1 cellular context compared by ENCODE assay signal in the genomic region with DNA sequence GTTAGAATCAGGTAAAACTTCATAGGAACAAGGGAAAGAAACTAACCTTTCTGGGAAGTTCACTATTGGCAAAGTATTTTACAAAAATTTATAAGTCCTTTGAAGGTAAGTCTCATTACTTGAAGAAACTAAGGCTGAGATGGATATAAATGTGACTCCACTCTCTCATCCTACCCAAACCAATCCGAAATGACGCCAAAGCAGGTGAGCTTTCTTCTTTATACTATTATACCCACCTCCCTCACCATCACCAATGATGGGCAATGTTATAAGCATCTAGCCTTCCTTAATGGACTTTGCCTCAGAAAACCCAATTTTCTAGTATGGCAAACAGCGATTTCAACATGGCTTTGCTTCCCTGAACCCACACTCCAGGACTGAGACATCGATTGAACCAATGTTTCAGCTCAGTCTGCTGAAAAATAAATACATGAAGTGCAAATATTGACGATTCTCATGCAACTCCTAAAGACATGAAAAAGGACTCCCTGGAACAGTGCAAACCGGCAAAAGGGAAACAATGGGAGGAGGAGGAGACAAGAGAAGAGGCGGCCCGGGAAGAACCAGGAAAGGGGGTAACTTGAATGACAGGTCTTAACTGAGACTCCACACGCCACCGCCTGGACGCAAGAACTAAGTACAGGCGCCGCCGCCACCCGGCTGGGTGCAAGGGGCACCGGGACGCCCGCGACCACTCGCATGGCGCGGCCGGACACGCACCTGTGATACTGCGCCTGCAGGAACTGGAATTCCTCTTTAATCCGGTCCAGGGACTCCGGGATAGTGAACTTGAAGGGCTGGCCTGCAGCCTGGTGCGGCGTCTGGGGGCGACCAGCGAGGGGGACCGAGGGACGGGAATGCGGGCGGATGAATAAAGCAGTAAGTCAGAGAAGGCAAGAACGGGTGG.
TF ChIP-seq lines count a peak whose summit lies in the region.

No MANE protein-coding gene starts in this region.

TF ChIP-seq in HepG2, 621 proteins besides CTCF, POLR2A, EP300 and RAD21 (continued from another document and continues in another):
- TF ChIP-seq, protein P1, sequence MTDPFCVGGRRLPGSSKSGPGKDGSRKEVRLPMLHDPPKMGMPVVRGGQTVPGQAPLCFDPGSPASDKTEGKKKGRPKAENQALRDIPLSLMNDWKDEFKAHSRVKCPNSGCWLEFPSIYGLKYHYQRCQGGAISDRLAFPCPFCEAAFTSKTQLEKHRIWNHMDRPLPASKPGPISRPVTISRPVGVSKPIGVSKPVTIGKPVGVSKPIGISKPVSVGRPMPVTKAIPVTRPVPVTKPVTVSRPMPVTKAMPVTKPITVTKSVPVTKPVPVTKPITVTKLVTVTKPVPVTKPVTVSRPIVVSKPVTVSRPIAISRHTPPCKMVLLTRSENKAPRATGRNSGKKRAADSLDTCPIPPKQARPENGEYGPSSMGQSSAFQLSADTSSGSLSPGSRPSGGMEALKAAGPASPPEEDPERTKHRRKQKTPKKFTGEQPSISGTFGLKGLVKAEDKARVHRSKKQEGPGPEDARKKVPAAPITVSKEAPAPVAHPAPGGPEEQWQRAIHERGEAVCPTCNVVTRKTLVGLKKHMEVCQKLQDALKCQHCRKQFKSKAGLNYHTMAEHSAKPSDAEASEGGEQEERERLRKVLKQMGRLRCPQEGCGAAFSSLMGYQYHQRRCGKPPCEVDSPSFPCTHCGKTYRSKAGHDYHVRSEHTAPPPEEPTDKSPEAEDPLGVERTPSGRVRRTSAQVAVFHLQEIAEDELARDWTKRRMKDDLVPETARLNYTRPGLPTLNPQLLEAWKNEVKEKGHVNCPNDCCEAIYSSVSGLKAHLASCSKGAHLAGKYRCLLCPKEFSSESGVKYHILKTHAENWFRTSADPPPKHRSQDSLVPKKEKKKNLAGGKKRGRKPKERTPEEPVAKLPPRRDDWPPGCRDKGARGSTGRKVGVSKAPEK (CRISPR knock-in tag; IDR thresholded peaks at IDR 0.05; ENCODE audit: borderline replicate concordance) = no peak
- TF ChIP-seq ZNF550 (CRISPR knock-in tag; IDR thresholded peaks at IDR 0.05; ENCODE audit: borderline replicate concordance) = no peak
- no peak for TF ChIP-seq ZNF17 (CRISPR knock-in tag; IDR thresholded peaks at IDR 0.05)
- no peak for TF ChIP-seq ZNF672 (CRISPR knock-in tag; IDR thresholded peaks at IDR 0.05)
- no peak for TF ChIP-seq ZNF124 (CRISPR knock-in tag; IDR thresholded peaks at IDR 0.05)
- TF ChIP-seq MBD4 (IDR thresholded peaks at IDR 0.05; ENCODE audit: borderline replicate concordance, low read length) = peak; percentile 82
- TF ChIP-seq DR1 (CRISPR knock-in tag; IDR thresholded peaks at IDR 0.05) = no peak
- TF ChIP-seq ZSCAN22 (CRISPR knock-in tag; IDR thresholded peaks at IDR 0.05) = 0 out of 2 replicates have a peak, but pooled peaks have one; percentile 27
- peak; percentile 61; the same call in 1 of the 2 replicates for TF ChIP-seq ZNF292 (CRISPR knock-in tag; IDR thresholded peaks at IDR 0.05; ENCODE audit: borderline replicate concordance, low read depth)
- no peak for TF ChIP-seq HMGA1 (CRISPR knock-in tag; conservative IDR thresholded peaks at IDR 0.05)
- TF ChIP-seq ZFP90 (CRISPR knock-in tag; IDR thresholded peaks at IDR 0.05; ENCODE audit: borderline replicate concordance) = no peak
- TF ChIP-seq RFX3 (CRISPR knock-in tag; IDR thresholded peaks at IDR 0.05) = no peak
- TF ChIP-seq ZNF12 (CRISPR knock-in tag; IDR thresholded peaks at IDR 0.05) = peak; percentile 64; the same call in 1 of the 2 replicates
- TF ChIP-seq ZBTB1 (CRISPR knock-in tag; IDR thresholded peaks at IDR 0.05; ENCODE audit: borderline replicate concordance) = no peak
- TF ChIP-seq, protein P2, sequence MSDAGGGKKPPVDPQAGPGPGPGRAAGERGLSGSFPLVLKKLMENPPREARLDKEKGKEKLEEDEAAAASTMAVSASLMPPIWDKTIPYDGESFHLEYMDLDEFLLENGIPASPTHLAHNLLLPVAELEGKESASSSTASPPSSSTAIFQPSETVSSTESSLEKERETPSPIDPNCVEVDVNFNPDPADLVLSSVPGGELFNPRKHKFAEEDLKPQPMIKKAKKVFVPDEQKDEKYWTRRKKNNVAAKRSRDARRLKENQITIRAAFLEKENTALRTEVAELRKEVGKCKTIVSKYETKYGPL (CRISPR knock-in tag; IDR thresholded peaks at IDR 0.05) = no peak; the same call in 1 of the 2 replicates
- TF ChIP-seq, protein P3, sequence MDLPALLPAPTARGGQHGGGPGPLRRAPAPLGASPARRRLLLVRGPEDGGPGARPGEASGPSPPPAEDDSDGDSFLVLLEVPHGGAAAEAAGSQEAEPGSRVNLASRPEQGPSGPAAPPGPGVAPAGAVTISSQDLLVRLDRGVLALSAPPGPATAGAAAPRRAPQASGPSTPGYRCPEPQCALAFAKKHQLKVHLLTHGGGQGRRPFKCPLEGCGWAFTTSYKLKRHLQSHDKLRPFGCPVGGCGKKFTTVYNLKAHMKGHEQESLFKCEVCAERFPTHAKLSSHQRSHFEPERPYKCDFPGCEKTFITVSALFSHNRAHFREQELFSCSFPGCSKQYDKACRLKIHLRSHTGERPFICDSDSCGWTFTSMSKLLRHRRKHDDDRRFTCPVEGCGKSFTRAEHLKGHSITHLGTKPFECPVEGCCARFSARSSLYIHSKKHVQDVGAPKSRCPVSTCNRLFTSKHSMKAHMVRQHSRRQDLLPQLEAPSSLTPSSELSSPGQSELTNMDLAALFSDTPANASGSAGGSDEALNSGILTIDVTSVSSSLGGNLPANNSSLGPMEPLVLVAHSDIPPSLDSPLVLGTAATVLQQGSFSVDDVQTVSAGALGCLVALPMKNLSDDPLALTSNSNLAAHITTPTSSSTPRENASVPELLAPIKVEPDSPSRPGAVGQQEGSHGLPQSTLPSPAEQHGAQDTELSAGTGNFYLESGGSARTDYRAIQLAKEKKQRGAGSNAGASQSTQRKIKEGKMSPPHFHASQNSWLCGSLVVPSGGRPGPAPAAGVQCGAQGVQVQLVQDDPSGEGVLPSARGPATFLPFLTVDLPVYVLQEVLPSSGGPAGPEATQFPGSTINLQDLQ (CRISPR knock-in tag; IDR thresholded peaks at IDR 0.05) = no peak
- no peak; the same call in none of the 2 replicates for TF ChIP-seq SRY (CRISPR knock-in tag; IDR thresholded peaks at IDR 0.05)
- no peak for TF ChIP-seq ZNF674 (CRISPR knock-in tag; IDR thresholded peaks at IDR 0.05; ENCODE audit: low read depth)
- TF ChIP-seq ZSCAN29 (CRISPR knock-in tag; conservative IDR thresholded peaks at IDR 0.05) = peak; percentile 62; the same call in 1 of the 2 replicates
- TF ChIP-seq ZNF678 (CRISPR knock-in tag; IDR thresholded peaks at IDR 0.05) = 0 out of 2 replicates have a peak, but pooled peaks have one; percentile 24
- no peak for TF ChIP-seq CBX1 (IDR thresholded peaks at IDR 0.05; ENCODE audit: low read depth)
- no peak for TF ChIP-seq ZMYM2 (CRISPR knock-in tag; IDR thresholded peaks at IDR 0.05)
- TF ChIP-seq, protein P4, sequence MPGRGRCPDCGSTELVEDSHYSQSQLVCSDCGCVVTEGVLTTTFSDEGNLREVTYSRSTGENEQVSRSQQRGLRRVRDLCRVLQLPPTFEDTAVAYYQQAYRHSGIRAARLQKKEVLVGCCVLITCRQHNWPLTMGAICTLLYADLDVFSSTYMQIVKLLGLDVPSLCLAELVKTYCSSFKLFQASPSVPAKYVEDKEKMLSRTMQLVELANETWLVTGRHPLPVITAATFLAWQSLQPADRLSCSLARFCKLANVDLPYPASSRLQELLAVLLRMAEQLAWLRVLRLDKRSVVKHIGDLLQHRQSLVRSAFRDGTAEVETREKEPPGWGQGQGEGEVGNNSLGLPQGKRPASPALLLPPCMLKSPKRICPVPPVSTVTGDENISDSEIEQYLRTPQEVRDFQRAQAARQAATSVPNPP (CRISPR knock-in tag; IDR thresholded peaks at IDR 0.05) = peak; percentile 88
- TF ChIP-seq CENPX (CRISPR knock-in tag; IDR thresholded peaks at IDR 0.05) = no peak
- TF ChIP-seq, protein P5, sequence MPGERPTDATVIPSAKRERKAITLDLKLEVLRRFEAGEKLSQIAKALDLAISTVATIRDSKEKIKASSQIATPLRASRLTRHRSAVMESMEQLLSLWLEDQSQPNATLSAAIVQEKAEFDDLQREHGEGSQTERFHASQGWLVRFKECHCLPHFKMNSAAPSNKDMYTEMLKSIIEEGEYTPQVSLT (CRISPR knock-in tag; IDR thresholded peaks at IDR 0.05; ENCODE audit: borderline replicate concordance, low read depth) = no peak
- TF ChIP-seq HIVEP1 (CRISPR knock-in tag; IDR thresholded peaks at IDR 0.05) = peak; percentile 71
- peak; percentile 91 for TF ChIP-seq ELF3 (CRISPR knock-in tag; IDR thresholded peaks at IDR 0.05)
- TF ChIP-seq HDAC2 (CRISPR knock-in tag; IDR thresholded peaks at IDR 0.05) = peak; percentile 98
- TF ChIP-seq NKX3-1 (CRISPR knock-in tag; IDR thresholded peaks at IDR 0.05) = no peak
- no peak for TF ChIP-seq RNF2 (conservative IDR thresholded peaks at IDR 0.05; ENCODE audit: low read depth)
- no peak for TF ChIP-seq HNRNPLL (IDR thresholded peaks at IDR 0.05; ENCODE audit: low read depth, low read length, poor library complexity, severe bottlenecking)
- peak; percentile 92 for TF ChIP-seq CEBPG (CRISPR knock-in tag; IDR thresholded peaks at IDR 0.05)
- no peak; the same call in 1 of the 2 replicates for TF ChIP-seq ZKSCAN8 (CRISPR knock-in tag; IDR thresholded peaks at IDR 0.05; ENCODE audit: borderline replicate concordance)
- peak; percentile 41; the same call in 1 of the 2 replicates for TF ChIP-seq SNAI1 (CRISPR knock-in tag; IDR thresholded peaks at IDR 0.05; ENCODE audit: borderline replicate concordance)
- TF ChIP-seq AKAP8 (CRISPR knock-in tag; IDR thresholded peaks at IDR 0.05) = peak; percentile 34; the same call in 1 of the 2 replicates
- no peak for TF ChIP-seq KLF12 (CRISPR knock-in tag; IDR thresholded peaks at IDR 0.05; ENCODE audit: borderline replicate concordance)
- no peak for TF ChIP-seq ARNT2 (CRISPR knock-in tag; IDR thresholded peaks at IDR 0.05; ENCODE audit: low read depth)
- TF ChIP-seq NR2F6 (IDR thresholded peaks at IDR 0.05) = peak; percentile 90
- TF ChIP-seq NR2F6 (CRISPR knock-in tag; IDR thresholded peaks at IDR 0.05) = peak; percentile 88
- TF ChIP-seq, protein P6, sequence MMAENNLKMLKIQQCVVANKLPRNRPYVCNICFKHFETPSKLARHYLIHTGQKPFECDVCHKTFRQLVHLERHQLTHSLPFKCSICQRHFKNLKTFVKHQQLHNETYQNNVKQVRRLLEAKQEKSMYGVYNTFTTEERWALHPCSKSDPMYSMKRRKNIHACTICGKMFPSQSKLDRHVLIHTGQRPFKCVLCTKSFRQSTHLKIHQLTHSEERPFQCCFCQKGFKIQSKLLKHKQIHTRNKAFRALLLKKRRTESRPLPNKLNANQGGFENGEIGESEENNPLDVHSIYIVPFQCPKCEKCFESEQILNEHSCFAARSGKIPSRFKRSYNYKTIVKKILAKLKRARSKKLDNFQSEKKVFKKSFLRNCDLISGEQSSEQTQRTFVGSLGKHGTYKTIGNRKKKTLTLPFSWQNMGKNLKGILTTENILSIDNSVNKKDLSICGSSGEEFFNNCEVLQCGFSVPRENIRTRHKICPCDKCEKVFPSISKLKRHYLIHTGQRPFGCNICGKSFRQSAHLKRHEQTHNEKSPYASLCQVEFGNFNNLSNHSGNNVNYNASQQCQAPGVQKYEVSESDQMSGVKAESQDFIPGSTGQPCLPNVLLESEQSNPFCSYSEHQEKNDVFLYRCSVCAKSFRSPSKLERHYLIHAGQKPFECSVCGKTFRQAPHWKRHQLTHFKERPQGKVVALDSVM (CRISPR knock-in tag; IDR thresholded peaks at IDR 0.05) = 0 out of 2 replicates have a peak, but pooled peaks have one; percentile 40
- TF ChIP-seq, protein P7, sequence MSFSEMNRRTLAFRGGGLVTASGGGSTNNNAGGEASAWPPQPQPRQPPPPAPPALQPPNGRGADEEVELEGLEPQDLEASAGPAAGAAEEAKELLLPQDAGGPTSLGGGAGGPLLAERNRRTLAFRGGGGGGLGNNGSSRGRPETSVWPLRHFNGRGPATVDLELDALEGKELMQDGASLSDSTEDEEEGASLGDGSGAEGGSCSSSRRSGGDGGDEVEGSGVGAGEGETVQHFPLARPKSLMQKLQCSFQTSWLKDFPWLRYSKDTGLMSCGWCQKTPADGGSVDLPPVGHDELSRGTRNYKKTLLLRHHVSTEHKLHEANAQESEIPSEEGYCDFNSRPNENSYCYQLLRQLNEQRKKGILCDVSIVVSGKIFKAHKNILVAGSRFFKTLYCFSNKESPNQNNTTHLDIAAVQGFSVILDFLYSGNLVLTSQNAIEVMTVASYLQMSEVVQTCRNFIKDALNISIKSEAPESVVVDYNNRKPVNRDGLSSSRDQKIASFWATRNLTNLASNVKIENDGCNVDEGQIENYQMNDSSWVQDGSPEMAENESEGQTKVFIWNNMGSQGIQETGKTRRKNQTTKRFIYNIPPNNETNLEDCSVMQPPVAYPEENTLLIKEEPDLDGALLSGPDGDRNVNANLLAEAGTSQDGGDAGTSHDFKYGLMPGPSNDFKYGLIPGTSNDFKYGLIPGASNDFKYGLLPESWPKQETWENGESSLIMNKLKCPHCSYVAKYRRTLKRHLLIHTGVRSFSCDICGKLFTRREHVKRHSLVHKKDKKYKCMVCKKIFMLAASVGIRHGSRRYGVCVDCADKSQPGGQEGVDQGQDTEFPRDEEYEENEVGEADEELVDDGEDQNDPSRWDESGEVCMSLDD (CRISPR knock-in tag; IDR thresholded peaks at IDR 0.05; ENCODE audit: borderline replicate concordance) = peak; percentile 72; the same call in 1 of the 2 replicates
- no peak for TF ChIP-seq ATM (IDR thresholded peaks at IDR 0.05; ENCODE audit: borderline replicate concordance)
- TF ChIP-seq SOX6 (IDR thresholded peaks at IDR 0.05) = no peak
- TF ChIP-seq SOX6 (CRISPR knock-in tag; IDR thresholded peaks at IDR 0.05) = peak; percentile 100
- no peak for TF ChIP-seq ZNF510 (CRISPR knock-in tag; IDR thresholded peaks at IDR 0.05; ENCODE audit: low read depth)
- TF ChIP-seq, protein P8, sequence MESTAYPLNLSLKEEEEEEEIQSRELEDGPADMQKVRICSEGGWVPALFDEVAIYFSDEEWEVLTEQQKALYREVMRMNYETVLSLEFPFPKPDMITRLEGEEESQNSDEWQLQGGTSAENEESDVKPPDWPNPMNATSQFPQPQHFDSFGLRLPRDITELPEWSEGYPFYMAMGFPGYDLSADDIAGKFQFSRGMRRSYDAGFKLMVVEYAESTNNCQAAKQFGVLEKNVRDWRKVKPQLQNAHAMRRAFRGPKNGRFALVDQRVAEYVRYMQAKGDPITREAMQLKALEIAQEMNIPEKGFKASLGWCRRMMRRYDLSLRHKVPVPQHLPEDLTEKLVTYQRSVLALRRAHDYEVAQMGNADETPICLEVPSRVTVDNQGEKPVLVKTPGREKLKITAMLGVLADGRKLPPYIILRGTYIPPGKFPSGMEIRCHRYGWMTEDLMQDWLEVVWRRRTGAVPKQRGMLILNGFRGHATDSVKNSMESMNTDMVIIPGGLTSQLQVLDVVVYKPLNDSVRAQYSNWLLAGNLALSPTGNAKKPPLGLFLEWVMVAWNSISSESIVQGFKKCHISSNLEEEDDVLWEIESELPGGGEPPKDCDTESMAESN (CRISPR knock-in tag; conservative IDR thresholded peaks at IDR 0.05) = peak; percentile 75
